1 cellular context compared by ENCODE assay signal in genomic region chr9:112751059-112751795, GRCh38.
A peak's percentile ranks its signal among the peaks of the same experiment; 100 is the strongest.
TF ChIP-seq lines count a peak whose summit lies in the region.

No MANE protein-coding gene starts in this region.

TF ChIP-seq in HepG2, 621 proteins besides CTCF, POLR2A, EP300 and RAD21 (continued from another document and continues in another):
- no peak for TF ChIP-seq ZBTB40 (IDR thresholded peaks at IDR 0.05)
- TF ChIP-seq ZBTB40 (CRISPR knock-in tag; IDR thresholded peaks at IDR 0.05) = peak; percentile 49; the same call in 1 of the 2 replicates
- TF ChIP-seq SP140L (CRISPR knock-in tag; IDR thresholded peaks at IDR 0.05; ENCODE audit: borderline replicate concordance) = no peak
- TF ChIP-seq THAP7 (CRISPR knock-in tag; IDR thresholded peaks at IDR 0.05) = 0 out of 2 replicates have a peak, but pooled peaks have one; percentile 21
- TF ChIP-seq ZNF615 (CRISPR knock-in tag; IDR thresholded peaks at IDR 0.05; ENCODE audit: borderline replicate concordance) = no peak
- peak; percentile 77 for TF ChIP-seq MAX (IDR thresholded peaks at IDR 0.05)
- TF ChIP-seq RBFOX2 (IDR thresholded peaks at IDR 0.05; ENCODE audit: low read depth, low read length) = peak; percentile 56
- no peak for TF ChIP-seq ZNF256 (CRISPR knock-in tag; conservative IDR thresholded peaks at IDR 0.05)
- TF ChIP-seq CCDC6 (CRISPR knock-in tag; IDR thresholded peaks at IDR 0.05) = 0 out of 2 replicates have a peak, but pooled peaks have one; percentile 69
- no peak for TF ChIP-seq ZNF235 (CRISPR knock-in tag; IDR thresholded peaks at IDR 0.05; ENCODE audit: borderline replicate concordance)
- no peak for TF ChIP-seq TCF7L2 (IDR thresholded peaks at IDR 0.05; ENCODE audit: low read depth, low read length)
- no peak for TF ChIP-seq SOX6 (IDR thresholded peaks at IDR 0.05)
- peak; percentile 39 for TF ChIP-seq SOX6 (CRISPR knock-in tag; IDR thresholded peaks at IDR 0.05)
- TF ChIP-seq MAZ (IDR thresholded peaks at IDR 0.05; ENCODE audit: borderline replicate concordance, low read depth, low read length) = no peak
- peak; percentile 40; the same call in 1 of the 2 replicates for TF ChIP-seq MAZ (CRISPR knock-in tag; IDR thresholded peaks at IDR 0.05; ENCODE audit: low read depth)
- TF ChIP-seq ZNF274 (CRISPR knock-in tag; IDR thresholded peaks at IDR 0.05) = peak; percentile 27; the same call in 1 of the 2 replicates
- TF ChIP-seq ZNF224 (CRISPR knock-in tag; IDR thresholded peaks at IDR 0.05) = 0 out of 2 replicates have a peak, but pooled peaks have one; percentile 63
- TF ChIP-seq POGZ (CRISPR knock-in tag; IDR thresholded peaks at IDR 0.05) = 0 out of 2 replicates have a peak, but pooled peaks have one; percentile 23
- no peak for TF ChIP-seq PRDM15 (CRISPR knock-in tag; IDR thresholded peaks at IDR 0.05)
- peak; percentile 79 for TF ChIP-seq AKAP8 (CRISPR knock-in tag; IDR thresholded peaks at IDR 0.05)
- peak; percentile 43; the same call in 1 of the 2 replicates for TF ChIP-seq PHF8 (CRISPR knock-in tag; IDR thresholded peaks at IDR 0.05)
- TF ChIP-seq NFYB (CRISPR knock-in tag; IDR thresholded peaks at IDR 0.05) = no peak
- TF ChIP-seq RFXAP (CRISPR knock-in tag; IDR thresholded peaks at IDR 0.05; ENCODE audit: borderline replicate concordance) = no peak
- peak; percentile 52 for TF ChIP-seq ASH2L (IDR thresholded peaks at IDR 0.05; ENCODE audit: insufficient read length, low read depth, low read length)
- no peak for TF ChIP-seq MBD4 (IDR thresholded peaks at IDR 0.05; ENCODE audit: borderline replicate concordance, low read length)
- TF ChIP-seq ZNF280B (CRISPR knock-in tag; IDR thresholded peaks at IDR 0.05; ENCODE audit: borderline replicate concordance) = peak; percentile 35; the same call in 1 of the 2 replicates
- TF ChIP-seq ZGPAT (CRISPR knock-in tag; IDR thresholded peaks at IDR 0.05) = peak; percentile 56
- peak; percentile 43; the same call in 1 of the 2 replicates for TF ChIP-seq RAD51 (IDR thresholded peaks at IDR 0.05; ENCODE audit: borderline replicate concordance)
- TF ChIP-seq MED1 (CRISPR knock-in tag; IDR thresholded peaks at IDR 0.05) = 0 out of 2 replicates have a peak, but pooled peaks have one; percentile 23
- 0 out of 2 replicates have a peak, but pooled peaks have one; percentile 17 for TF ChIP-seq ZBTB20 (CRISPR knock-in tag; IDR thresholded peaks at IDR 0.05; ENCODE audit: borderline replicate concordance, low read depth)
- peak; percentile 56 for TF ChIP-seq HNRNPLL (IDR thresholded peaks at IDR 0.05; ENCODE audit: low read depth, low read length, poor library complexity, severe bottlenecking)
- peak; percentile 48; the same call in 1 of the 2 replicates for TF ChIP-seq ZNF263 (CRISPR knock-in tag; IDR thresholded peaks at IDR 0.05)
- no peak for TF ChIP-seq CREM (IDR thresholded peaks at IDR 0.05)
- no peak for TF ChIP-seq CREM (CRISPR knock-in tag; IDR thresholded peaks at IDR 0.05)
- TF ChIP-seq BHLHE40 (IDR thresholded peaks at IDR 0.05; ENCODE audit: low read length) = peak; percentile 32; the same call in 1 of the 2 replicates
- TF ChIP-seq KAT7 (CRISPR knock-in tag; IDR thresholded peaks at IDR 0.05; ENCODE audit: borderline replicate concordance) = no peak
- TF ChIP-seq ZNF781 (CRISPR knock-in tag; IDR thresholded peaks at IDR 0.05; ENCODE audit: borderline replicate concordance, not compliant biosample characterization) = peak; percentile 30
- TF ChIP-seq ARID5B (CRISPR knock-in tag; IDR thresholded peaks at IDR 0.05) = 0 out of 2 replicates have a peak, but pooled peaks have one; percentile 35
- no peak for TF ChIP-seq FOXP1 (IDR thresholded peaks at IDR 0.05)
- TF ChIP-seq FOXP1 (CRISPR knock-in tag; IDR thresholded peaks at IDR 0.05) = 0 out of 2 replicates have a peak, but pooled peaks have one; percentile 11
- TF ChIP-seq SAFB2 (CRISPR knock-in tag; IDR thresholded peaks at IDR 0.05; ENCODE audit: borderline replicate concordance, low read depth) = no peak
- no peak for TF ChIP-seq TEAD2 (CRISPR knock-in tag; IDR thresholded peaks at IDR 0.05)
